ENCODE assay signal across 10 cellular contexts in the genomic region with DNA sequence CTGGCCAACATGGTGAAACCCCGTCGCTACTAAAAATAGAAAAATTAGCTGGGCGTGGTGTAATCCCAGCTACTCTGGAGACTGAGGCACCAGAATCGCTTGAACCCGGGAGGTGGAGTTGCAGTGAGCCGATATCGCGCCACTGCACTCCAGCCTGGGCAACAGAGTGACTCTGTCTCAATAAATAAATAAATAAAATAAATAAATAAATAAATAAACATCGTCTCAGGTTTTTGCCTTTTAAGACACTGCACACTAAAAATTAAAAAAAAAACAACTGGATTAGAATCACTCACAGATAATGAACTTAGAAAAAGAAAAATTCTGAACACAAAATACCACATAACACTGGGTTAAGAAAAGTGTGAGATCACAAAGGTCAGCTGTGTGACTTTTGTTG. TPM values are rescaled to one million over a fixed set of nuclear protein-coding genes. Genes with fewer than 3 reads are reported as not detected.
A peak's percentile ranks its signal among the peaks of the same experiment; 100 is the strongest.
DNase-seq lines count a peak whose midpoint lies in the region; ATAC-seq and TF ChIP-seq lines count a peak whose summit lies in the region.
"Had no signal": no experiment of that assay in that cellular context is flagged by ENCODE, and none has a peak within 500 bp of the region (broad histone marks: within the 10 kb centered on the region; RNA-seq: fewer than 3 reads in every experiment).

No MANE protein-coding gene starts in this region.

- peaks cover 13% of the 10 kb centered on the region for H3K4me1 ChIP-seq in mammary epithelial cell (ENCODE audit: insufficient read depth, low read length)

- in situ Hi-C loops in mammary epithelial cell (cut with MboI; ENCODE audit: low sequenced_read_pairs in 2 of 2) = no loop called here

- intact Hi-C loops in activated CD4-positive, alpha-beta T cell treated with anti-CD3 and anti-CD28 coated beads for 36 hours (cut with DNase I, micrococcal nuclease) = no loop called here
- intact Hi-C loops in mammary epithelial cell (cut with micrococcal nuclease) = no loop called here

- H3K9ac ChIP-seq in mammary epithelial cell (ENCODE audit: insufficient read depth, low read length) = no peak overlapping the region

- ATAC-seq in activated CD4-positive, alpha-beta T cell treated with anti-CD3 and anti-CD28 coated beads for 36 hours = no peak
- ATAC-seq in GM21737 (IDR thresholded peaks at IDR 0.05; ENCODE audit: unreplicated experiment) = no peak

- peak overlapping the region; percentile 94 for H3K4me3 Mint-ChIP-seq in activated CD4-positive, alpha-beta T cell treated with anti-CD3 and anti-CD28 coated beads for 36 hours
- H3K4me3 Mint-ChIP-seq in progenitor cell of endocrine pancreas (ENCODE audit: low read depth) = peak overlapping the region; percentile 50

- H3K36me3 ChIP-seq in mammary epithelial cell (ENCODE audit: insufficient read depth, low read length) = peaks cover 12% of the 10 kb centered on the region

- H3K9me3 Mint-ChIP-seq in activated CD4-positive, alpha-beta T cell treated with anti-CD3 and anti-CD28 coated beads for 36 hours (ENCODE audit: low read depth) = no peaks in the 10 kb centered on the region
- no peaks in the 10 kb centered on the region for H3K9me3 Mint-ChIP-seq in progenitor cell of endocrine pancreas (ENCODE audit: low read depth)

- peaks cover 70% of the 10 kb centered on the region for H3K79me2 ChIP-seq in mammary epithelial cell (ENCODE audit: insufficient read depth, low read length)

- DNase-seq in activated CD4-positive, alpha-beta T cell treated with anti-CD3 and anti-CD28 coated beads for 36 hours = no peak
- no peak for DNase-seq in activated CD4-positive, alpha-beta T cell treated with anti-CD3 and anti-CD28 coated beads, Interleukin-2, amount 50 U/mL, for 1 hour
- DNase-seq in NB4 (ENCODE audit: low read depth) = no peak
- no peak for DNase-seq in mammary epithelial cell
- no peak for DNase-seq in progenitor cell of endocrine pancreas (ENCODE audit: low spot score, unreplicated experiment)
- no peak for DNase-seq in RPMI8226
- DNase-seq in NCI-H1105 treated with DMSO at 0.1 percent for 48 hours (lab: John Stamatoyannopoulos, UW) = no peak
- DNase-seq: DMS79, NCI-H1436 had no signal

- no peaks in the 10 kb centered on the region for H4K20me1 ChIP-seq in mammary epithelial cell (ENCODE audit: insufficient read depth, low read length)

- no peaks in the 10 kb centered on the region for H3K27me3 ChIP-seq in mammary epithelial cell (ENCODE audit: insufficient read depth, low read length)

- CTCF ChIA-PET in activated CD4-positive, alpha-beta T cell treated with anti-CD3 and anti-CD28 coated beads for 36 hours (lab: Charles Lee) = interaction anchor here (0.7 to 6.9 kb wide), 4 partner anchors 10 to 121 kb away, joined by 3 to 56 read pairs (median 8); partner anchors contain the start of gene RPL24
- CTCF ChIA-PET in mammary epithelial cell (lab: Charles Lee; ENCODE audit: low non-redundant PET) = no interaction called here

- WGBS in mammary epithelial cell (ENCODE audit: low coverage, missing lambda C conversion rate) = 99% methylated on average over 9 of the region's 9 CpGs

- no peak for TF ChIP-seq POLR2A in NB4 (IDR thresholded peaks at IDR 0.05; ENCODE audit: extremely low read depth, insufficient read length)

- H3K4me2 ChIP-seq in mammary epithelial cell (ENCODE audit: insufficient read depth, low read depth, low read length) = peak overlapping the region; percentile 65

- H3K27me3 Mint-ChIP-seq in activated CD4-positive, alpha-beta T cell treated with anti-CD3 and anti-CD28 coated beads for 36 hours = no peaks in the 10 kb centered on the region
- H3K27me3 Mint-ChIP-seq in progenitor cell of endocrine pancreas = no peaks in the 10 kb centered on the region

- peaks cover 44% of the 10 kb centered on the region for H3K36me3 Mint-ChIP-seq in activated CD4-positive, alpha-beta T cell treated with anti-CD3 and anti-CD28 coated beads for 36 hours (ENCODE audit: low read depth)
- peaks cover 6% of the 10 kb centered on the region for H3K36me3 Mint-ChIP-seq in progenitor cell of endocrine pancreas (ENCODE audit: insufficient read depth)

- no peak overlapping the region for H3K27ac ChIP-seq in mammary epithelial cell (ENCODE audit: insufficient read depth, low read depth, low read length)

- BruUV-seq in mammary epithelial cell (replicated peaks; lab: Mats Ljungman, UMichigan) = no TSS peak

- H3K4me1 Mint-ChIP-seq in activated CD4-positive, alpha-beta T cell treated with anti-CD3 and anti-CD28 coated beads for 36 hours = peaks cover 42% of the 10 kb centered on the region
- H3K4me1 Mint-ChIP-seq in progenitor cell of endocrine pancreas (ENCODE audit: low read depth) = peaks cover 14% of the 10 kb centered on the region

- POLR2A ChIA-PET in activated CD4-positive, alpha-beta T cell treated with anti-CD3 and anti-CD28 coated beads for 36 hours (lab: Charles Lee) = interaction anchor here (0.6 kb wide), 1 partner anchor 109 kb away, joined by 3 read pairs; no protein-coding TSS in a partner anchor

- H3K27ac Mint-ChIP-seq in activated CD4-positive, alpha-beta T cell treated with anti-CD3 and anti-CD28 coated beads for 36 hours = no peak overlapping the region
- H3K27ac Mint-ChIP-seq in progenitor cell of endocrine pancreas = no peak overlapping the region

- TF ChIP-seq CTCF in NB4 (IDR thresholded peaks at IDR 0.05; ENCODE audit: low read depth, low read length) (no peak), mammary epithelial cell (conservative IDR thresholded peaks at IDR 0.05 in 1 of 2, IDR thresholded peaks at IDR 0.05 in 1 of 2; ENCODE audit: extremely low read depth in 1 of 2, insufficient read depth in 1 of 2, low read depth in 1 of 2, low read length in 2 of 2) (no peak), progenitor cell of endocrine pancreas (IDR thresholded peaks at IDR 0.05; ENCODE audit: unreplicated experiment) (no peak)

- H2AFZ ChIP-seq in mammary epithelial cell (ENCODE audit: low read depth, low read length) = no peak overlapping the region

- H3K4me3 ChIP-seq in NB4 (ENCODE audit: low read depth, low read length) (peak overlapping the region; percentile 77), mammary epithelial cell (replicated peaks in 1 of 3; ENCODE audit: insufficient read depth in 1 of 3, low read depth in 2 of 3, low read length in 3 of 3) (no peak overlapping the region)

- no peaks in the 10 kb centered on the region for H3K9me3 ChIP-seq in mammary epithelial cell (replicated peaks; ENCODE audit: insufficient read depth, low read length)

- dilution Hi-C loops in mammary epithelial cell (cut with HindIII; ENCODE audit: low sequenced_read_pairs) = no loop called here

RNA-seq across cellular contexts. Expression of gene ZBTB11, which starts 2.4 kb away (rescaled TPM):
- total RNA-seq in activated CD4-positive, alpha-beta T cell treated with anti-CD3 and anti-CD28 coated beads for 36 hours = 10 to 100 TPM; 25.1 to 26.0 TPM
- total RNA-seq in mammary epithelial cell = 10 to 100 TPM; 20.3 to 25.3 TPM
- 6.9 TPM for polyA plus RNA-seq in mammary epithelial cell
- polyA minus RNA-seq in mammary epithelial cell = 8.1 TPM
- total RNA-seq in progenitor cell of endocrine pancreas = 17.8 and 18.8 TPM in 2 replicates

RNA-seq across cellular contexts. Expression of gene RPL24, which starts 12.0 kb away (rescaled TPM):
- 1,000 to 10,000 TPM; 1,807 to 1,945 TPM for total RNA-seq in activated CD4-positive, alpha-beta T cell treated with anti-CD3 and anti-CD28 coated beads for 36 hours
- total RNA-seq in mammary epithelial cell (1,000 to 10,000 TPM in 1 of 2 donors, 100 to 1,000 TPM in 1; 920 to 1,138 TPM), progenitor cell of endocrine pancreas (1,063 and 1,124 TPM in 2 replicates)
- 906 TPM for polyA plus RNA-seq in mammary epithelial cell
- 633 TPM for polyA minus RNA-seq in mammary epithelial cell

RNA-seq across cellular contexts. Expression of gene CEP97, which starts 49.9 kb away (rescaled TPM):
- total RNA-seq in activated CD4-positive, alpha-beta T cell treated with anti-CD3 and anti-CD28 coated beads for 36 hours = 10 to 100 TPM; 18.1 to 20.0 TPM
- total RNA-seq in mammary epithelial cell (10 to 100 TPM; 15.7 to 15.9 TPM), progenitor cell of endocrine pancreas (21.9 and 24.5 TPM in 2 replicates)
- polyA plus RNA-seq in mammary epithelial cell = 1.6 TPM
- 8.9 TPM for polyA minus RNA-seq in mammary epithelial cell
